ENCODE assay signal across 14 cellular contexts in genomic region chr1:113058861-113059441, GRCh38. TPM values are rescaled to one million over a fixed set of nuclear protein-coding genes. Genes with fewer than 3 reads are reported as not detected.
DNase-seq lines count a peak whose midpoint lies in the region; ATAC-seq and TF ChIP-seq lines count a peak whose summit lies in the region.
"Had no signal": no experiment of that assay in that cellular context is flagged by ENCODE, and none has a peak within 500 bp of the region (broad histone marks: within the 10 kb centered on the region; RNA-seq: fewer than 3 reads in every experiment).

No MANE protein-coding gene starts in this region.

- TF ChIP-seq CTCF in BE2C (IDR thresholded peaks at IDR 0.05; ENCODE audit: low read depth, low read length), result peak; percentile 18; the same call in 1 of the 2 replicates
- TF ChIP-seq CTCF in IMR-90 (conservative IDR thresholded peaks at IDR 0.05; ENCODE audit: low read depth, low read length), result no peak
- TF ChIP-seq CTCF in WTC11 (IDR thresholded peaks at IDR 0.05), result no peak
- no peak for TF ChIP-seq CTCF in liver (IDR thresholded peaks at IDR 0.05; ENCODE audit: low read depth, low read length, missing input control)

- in situ Hi-C loops in IMR-90 (cut with MboI; ENCODE audit: low sequenced_read_pairs), result no loop called here

- POLR2A ChIA-PET in IMR-90 (lab: Charles Lee; ENCODE audit: unreplicated experiment), result interaction anchor here (0.6 kb wide), 1 partner anchor 17 kb away, joined by 3 read pairs; no protein-coding TSS in a partner anchor
- POLR2A ChIA-PET in WTC11 (lab: Charles Lee), result interaction anchor here (0.7 kb wide), 1 partner anchor 31 kb away, joined by 3 read pairs; no protein-coding TSS in a partner anchor

- H3K9me1 ChIP-seq in IMR-90 (ENCODE audit: insufficient read depth, low read length), result no peaks in the 10 kb centered on the region

- no peak overlapping the region for H4K91ac ChIP-seq in IMR-90 (ENCODE audit: insufficient read depth, low read depth, low read length)

- H2BK15ac ChIP-seq in IMR-90 (ENCODE audit: low read depth, low read length), result no peak overlapping the region

- TF ChIP-seq POLR2A in IMR-90 (IDR thresholded peaks at IDR 0.05; ENCODE audit: low read depth, low read length), result no peak

- no peak overlapping the region for H2AK9ac ChIP-seq in IMR-90 (replicated peaks; ENCODE audit: low read depth, low read length, poor library complexity)

- no peak overlapping the region for H3K9ac ChIP-seq in IMR-90 (ENCODE audit: low read depth, low read length)
- no peak overlapping the region for H3K9ac ChIP-seq in liver (ENCODE audit: low read depth in 1 of 2, low read length in 2 of 2)

- no peak overlapping the region for H2AFZ ChIP-seq in IMR-90 (replicated peaks; ENCODE audit: low read length, poor library complexity)

- H3K4ac ChIP-seq in IMR-90 (ENCODE audit: low read depth, low read length), result no peak overlapping the region

- no peak overlapping the region for H2BK120ac ChIP-seq in IMR-90 (ENCODE audit: low read depth, low read length)

- no peaks in the 10 kb centered on the region for H3K9me3 ChIP-seq in BE2C
- no peaks in the 10 kb centered on the region for H3K9me3 ChIP-seq in IMR-90 (ENCODE audit: control insufficient read depth, insufficient read depth, low read length)
- H3K9me3 ChIP-seq in liver (ENCODE audit: control insufficient read depth in 4 of 4, low read length in 3 of 4), result no peaks in the 10 kb centered on the region

- DNase-seq in BE2C (peak; percentile 91), IMR-90 (no peak), WTC11 (ENCODE audit: low spot score) (no peak)
- DNase-seq: activated CD4-positive, alpha-beta memory T cell treated with anti-CD3 and anti-CD28 coated beads, Interleukin-2, amount 10 ng/mL, durations not matched to agents 7 days and 5 days; activated naive CD4-positive, alpha-beta T cell; foreskin fibroblast; NCI-H1048 had no signal

- no peak overlapping the region for H3K27ac ChIP-seq in IMR-90 (ENCODE audit: insufficient read depth, low read length)
- H3K27ac ChIP-seq in liver (ENCODE audit: low read depth in 1 of 2, low read length in 2 of 2), result no peak overlapping the region

- intact Hi-C loops in IMR-90 (cut with micrococcal nuclease), result no loop called here

- no peak overlapping the region for H3K56ac ChIP-seq in IMR-90 (ENCODE audit: extremely low read depth, insufficient read depth, low read length)

- peak overlapping the region; percentile 53; the same call in 1 of the 2 replicates for H3K27ac Mint-ChIP-seq in WTC11
- H3K27ac Mint-ChIP-seq: activated CD4-positive, alpha-beta memory T cell treated with anti-CD3 and anti-CD28 coated beads, Interleukin-2, amount 10 ng/mL, durations not matched to agents 7 days and 5 days; stimulated activated memory B cell treated with anti-CD40 and anti-IgM and Interleukin-4, amounts not matched to agents 10 μg/mL and 1 μg/mL and 100 μg/mL, for 72 hours; T-helper 1 cell treated with Interleukin-12 subunit alpha and Interleukin-12 subunit beta and Interleukin-4 antibody, amounts not matched to agents 30 μg/mL and 1 μg/mL, for 36 hours had no signal

- BruUV-seq in IMR-90 (replicated peaks; lab: Mats Ljungman, UMichigan), result no TSS peak

- no peak overlapping the region for H2AK5ac ChIP-seq in IMR-90 (ENCODE audit: low read depth, low read length)

- peaks cover 7% of the 10 kb centered on the region for H3K36me3 Mint-ChIP-seq in WTC11
- H3K36me3 Mint-ChIP-seq: stimulated activated memory B cell treated with anti-CD40 and anti-IgM and Interleukin-4, amounts not matched to agents 10 μg/mL and 1 μg/mL and 100 μg/mL, for 72 hours had no signal

- H4K8ac ChIP-seq in IMR-90 (ENCODE audit: low read depth in 2 of 2, low read length in 2 of 2), result no peak overlapping the region

- H3K27me3 Mint-ChIP-seq in WTC11 (ENCODE audit: low read depth), result no peaks in the 10 kb centered on the region
- H3K27me3 Mint-ChIP-seq: activated CD4-positive, alpha-beta memory T cell treated with anti-CD3 and anti-CD28 coated beads, Interleukin-2, amount 10 ng/mL, durations not matched to agents 7 days and 5 days; stimulated activated memory B cell treated with anti-CD40 and anti-IgM and Interleukin-4, amounts not matched to agents 10 μg/mL and 1 μg/mL and 100 μg/mL, for 72 hours had no signal

- no peaks in the 10 kb centered on the region for H4K20me1 ChIP-seq in IMR-90 (ENCODE audit: insufficient read depth, low read length)

- no peak overlapping the region for H3K4me3 Mint-ChIP-seq in WTC11
- H3K4me3 Mint-ChIP-seq: activated CD4-positive, alpha-beta memory T cell treated with anti-CD3 and anti-CD28 coated beads, Interleukin-2, amount 10 ng/mL, durations not matched to agents 7 days and 5 days; stimulated activated memory B cell treated with anti-CD40 and anti-IgM and Interleukin-4, amounts not matched to agents 10 μg/mL and 1 μg/mL and 100 μg/mL, for 72 hours; T-helper 1 cell treated with Interleukin-12 subunit alpha and Interleukin-12 subunit beta and Interleukin-4 antibody, amounts not matched to agents 30 μg/mL and 1 μg/mL, for 36 hours had no signal

- H3K4me1 ChIP-seq in BE2C (peaks cover 27% of the 10 kb centered on the region), IMR-90 (ENCODE audit: control insufficient read depth, insufficient read depth, low read length) (no peaks in the 10 kb centered on the region), liver (ENCODE audit: control insufficient read depth in 4 of 4, insufficient read depth in 4 of 4, low read length in 3 of 4) (peaks cover 0 to 3% (median 0%) of the 10 kb centered on the region in 4 donors)

- no peaks in the 10 kb centered on the region for H3K79me1 ChIP-seq in IMR-90 (ENCODE audit: low read depth in 1 of 2, low read length in 2 of 2)

- no peak overlapping the region for H3K4me2 ChIP-seq in IMR-90 (ENCODE audit: low read depth, low read length)

- WGBS in IMR-90 (ENCODE audit: extremely low coverage in 2 of 2, insufficient read length in 1 of 2), 2 experiments, result no CpG with 5 or more reads among the region's 3 CpGs
- WGBS in liver, result 76% methylated on average over 3 of the region's 3 CpGs

- no peak overlapping the region for H3K4me3 ChIP-seq in BE2C (ENCODE audit: low read depth, low read length)
- H3K4me3 ChIP-seq in IMR-90 (ENCODE audit: insufficient read depth, low read depth, low read length), result no peak overlapping the region
- H3K4me3 ChIP-seq in liver (ENCODE audit: low read depth in 1 of 3, low read length in 3 of 3), result no peak overlapping the region

- H3K27me3 ChIP-seq in BE2C, result no peaks in the 10 kb centered on the region
- H3K27me3 ChIP-seq in IMR-90 (ENCODE audit: control insufficient read depth, insufficient read depth, low read length), result no peaks in the 10 kb centered on the region
- H3K27me3 ChIP-seq in liver (ENCODE audit: control insufficient read depth in 4 of 4, insufficient read depth in 4 of 4, low read length in 3 of 4), result no peaks in the 10 kb centered on the region

- no peak overlapping the region for H3K14ac ChIP-seq in IMR-90 (replicated peaks; ENCODE audit: low read depth, low read length)

- no peak overlapping the region for H2BK5ac ChIP-seq in IMR-90 (ENCODE audit: low read depth, low read length, poor library complexity, severe bottlenecking)

- CTCF ChIA-PET in IMR-90 (lab: Yijun Ruan, JAX), result interaction anchor here (1.1 to 4.7 kb wide), 2 partner anchors 13 to 16 kb away, joined by 3 to 27 read pairs; partner anchors contain the start of gene LRIG2
- CTCF ChIA-PET in WTC11 (lab: Charles Lee), result interaction anchor here (1.1 to 4.7 kb wide), 3 partner anchors 14 to 17 kb away, joined by 3 to 80 read pairs (median 4); partner anchors contain the start of gene LRIG2

- no peak overlapping the region for H3K23ac ChIP-seq in IMR-90 (ENCODE audit: low read depth, low read length)

- dilution Hi-C loops in IMR-90 (cut with HindIII; ENCODE audit: low sequenced_read_pairs, unreplicated experiment), result no loop called here

- H2BK20ac ChIP-seq in IMR-90 (ENCODE audit: low read depth, low read length), result no peak overlapping the region

- H3K9me3 Mint-ChIP-seq in WTC11, result peaks cover 4% of the 10 kb centered on the region
- H3K9me3 Mint-ChIP-seq: activated CD4-positive, alpha-beta memory T cell treated with anti-CD3 and anti-CD28 coated beads, Interleukin-2, amount 10 ng/mL, durations not matched to agents 7 days and 5 days; stimulated activated memory B cell treated with anti-CD40 and anti-IgM and Interleukin-4, amounts not matched to agents 10 μg/mL and 1 μg/mL and 100 μg/mL, for 72 hours; T-helper 1 cell treated with Interleukin-12 subunit alpha and Interleukin-12 subunit beta and Interleukin-4 antibody, amounts not matched to agents 30 μg/mL and 1 μg/mL, for 36 hours had no signal

- ATAC-seq in IMR-90 (ENCODE audit: low read depth) (peak; percentile 27), WTC11 (no peak), HG03460 (IDR thresholded peaks at IDR 0.05; ENCODE audit: unreplicated experiment) (no peak), HG03280 (IDR thresholded peaks at IDR 0.05; ENCODE audit: unreplicated experiment) (no peak), HG03565 (IDR thresholded peaks at IDR 0.05; ENCODE audit: unreplicated experiment) (no peak), GM21526 (IDR thresholded peaks at IDR 0.05; ENCODE audit: low FRiP score, unreplicated experiment) (no peak)
- ATAC-seq: stimulated activated memory B cell treated with anti-CD40 and anti-IgM and Interleukin-4, amounts not matched to agents 10 μg/mL and 1 μg/mL and 100 μg/mL, for 72 hours had no signal

- H3K36me3 ChIP-seq in BE2C (no peaks in the 10 kb centered on the region), IMR-90 (ENCODE audit: control insufficient read depth, insufficient read depth, low read length) (no peaks in the 10 kb centered on the region), liver (ENCODE audit: control insufficient read depth in 4 of 4, insufficient read depth in 3 of 4, low read depth in 1 of 4, low read length in 3 of 4) (no peaks in the 10 kb centered on the region)

- H3K4me1 Mint-ChIP-seq in WTC11, result peaks cover 39% of the 10 kb centered on the region

- no peak overlapping the region for H3K18ac ChIP-seq in IMR-90 (ENCODE audit: low read depth, low read length)

- TF ChIP-seq RAD21 in IMR-90 (IDR thresholded peaks at IDR 0.05; ENCODE audit: low read length), result no peak
- TF ChIP-seq RAD21 in liver (IDR thresholded peaks at IDR 0.05), result no peak

- no peak overlapping the region for H4K5ac ChIP-seq in IMR-90 (ENCODE audit: low read depth, low read length)

TF ChIP-seq in IMR-90, 13 proteins besides CTCF, POLR2A, EP300 and RAD21 (continues in another document):
- TF ChIP-seq SMC3 (IDR thresholded peaks at IDR 0.05; ENCODE audit: low read depth, low read length), result no peak

TF ChIP-seq in liver, 16 proteins besides CTCF, POLR2A, EP300 and RAD21:
- no peak for TF ChIP-seq EGR1 (IDR thresholded peaks at IDR 0.05; ENCODE audit: low read depth in 2 of 2)
- peak; percentile 26 to 65 for TF ChIP-seq RXRA (IDR thresholded peaks at IDR 0.05)

RNA-seq across cellular contexts. Expression of gene LRIG2, which starts 14.0 kb away (rescaled TPM):
- polyA plus RNA-seq in BE2C (2012; ENCODE audit: insufficient read depth, insufficient read length, low read depth), result 5.7 TPM
- total RNA-seq in IMR-90 (2012; rRNA removed) (9.0 and 10.6 TPM in 2 replicates), WTC11 (2021) (22.5 to 23.5 TPM (median 22.9 TPM) in 3 replicates), liver (10 to 100 TPM in 1 of 2 donors, 1 to 10 TPM in 1; 9.4 to 11.9 TPM)
- polyA plus RNA-seq in IMR-90 (2012; rRNA removed) (3.3 and 4.3 TPM in 2 replicates), liver (1 to 10 TPM; 1.3 to 2.6 TPM)
- 0.86 and 1.0 TPM in 2 replicates for polyA plus RNA-seq in IMR-90 (2012; cell fraction: cytosol; rRNA removed)
- polyA plus RNA-seq in IMR-90 (2012; cell fraction: nucleus; rRNA removed; ENCODE audit: low replicate concordance), result 4.6 and 21.1 TPM in 2 replicates
